In genomic region chr11:88308576-88308975, GRCh38 we compare ENCODE assay signal across 26 cellular contexts.
"Had no signal": no experiment of that assay in that cellular context is flagged by ENCODE, and none has a peak within 500 bp of the region (broad histone marks: within the 10 kb centered on the region; RNA-seq: fewer than 3 reads in every experiment).

No MANE protein-coding gene starts in this region.

- H3K36me3 ChIP-seq: tibial artery had no signal

- H3K27ac Mint-ChIP-seq: activated CD4-positive, alpha-beta T cell treated with anti-CD3 and anti-CD28 coated beads, Interleukin-2, amount 10 ng/mL, durations not matched to agents 24 days and 14 days; activated CD8-positive, alpha-beta T cell treated with anti-CD3 and anti-CD28 coated beads for 36 hours; nephron; progenitor cell of endocrine pancreas had no signal

- H3K4me3 Mint-ChIP-seq: activated CD4-positive, alpha-beta T cell treated with anti-CD3 and anti-CD28 coated beads, Interleukin-2, amount 10 ng/mL, durations not matched to agents 24 days and 14 days; activated CD8-positive, alpha-beta T cell treated with anti-CD3 and anti-CD28 coated beads for 36 hours; nephron had no signal

- H3K27ac ChIP-seq: brain microvascular endothelial cell, coronary artery, tibial artery had no signal

- H3K27me3 ChIP-seq: brain microvascular endothelial cell, tibial artery had no signal

- H3K27me3 Mint-ChIP-seq: activated CD4-positive, alpha-beta T cell treated with anti-CD3 and anti-CD28 coated beads, Interleukin-2, amount 10 ng/mL, durations not matched to agents 24 days and 14 days; activated CD8-positive, alpha-beta T cell treated with anti-CD3 and anti-CD28 coated beads for 36 hours had no signal

- H3K4me3 ChIP-seq: coronary artery, tibial artery had no signal

- H3K9me3 ChIP-seq: tibial artery had no signal

- H3K9me3 Mint-ChIP-seq: activated CD8-positive, alpha-beta T cell treated with anti-CD3 and anti-CD28 coated beads for 36 hours had no signal

- ATAC-seq: activated CD8-positive, alpha-beta T cell treated with anti-CD3 and anti-CD28 coated beads for 36 hours; left lobe of liver had no signal

- DNase-seq: activated CD4-positive, alpha-beta T cell treated with anti-CD3 and anti-CD28 coated beads, Interleukin-2, amount 10 ng/mL, durations not matched to agents 24 days and 14 days; activated CD8-positive, alpha-beta T cell treated with anti-CD3 and anti-CD28 coated beads for 36 hours; activated effector memory CD4-positive, alpha-beta T cell treated with Interleukin-2 at 50 U/mL for 16 hours; activated naive CD4-positive, alpha-beta T cell treated with anti-CD3 and anti-CD28 coated beads, Interleukin-2, amount 50 U/mL, for 16 hours; activated T-cell treated with anti-CD3 and anti-CD28 coated beads, Interleukin-2, amount 50 U/mL, for 48 hours; aorta; brain microvascular endothelial cell; central memory CD4-positive, alpha-beta T cell; erythroblast; foreskin melanocyte; glutamatergic neuron; hippocampal formation; islet precursor cell; midbrain; occipital lobe; stimulated activated CD4-positive, alpha-beta T cell treated with anti-CD3 and anti-CD28 coated beads, Interleukin-12 subunit alpha, Interleukin-12 subunit beta, amount 100 ng/mL, for 4 hours; stimulated activated CD4-positive, alpha-beta T cell treated with anti-CD3 and anti-CD28 coated beads, Interleukin-1b, Interleukin-23, amount 100 ng/mL, for 48 hours; stimulated activated CD8-positive, alpha-beta memory T cell treated with anti-CD3 and anti-CD28 coated beads, Interleukin-4, amount 100 ng/mL, for 48 hours; stimulated activated naive CD4-positive, alpha-beta T cell; substantia nigra; T-helper 9 cell; tibial artery had no signal
